8 cellular contexts compared by ENCODE assay signal in genomic region chr4:10015140-10015753, GRCh38. TPM values are rescaled to one million over a fixed set of nuclear protein-coding genes. Genes with fewer than 3 reads are reported as not detected.
DNase-seq lines count a peak whose midpoint lies in the region; ATAC-seq and TF ChIP-seq lines count a peak whose summit lies in the region.

No MANE protein-coding gene starts in this region.

- H3K9me3 ChIP-seq in neural progenitor cell (ENCODE audit: low read depth), result no peaks in the 10 kb centered on the region

- H3K4me3 ChIP-seq in HFF-Myc (replicated peaks; ENCODE audit: low read depth, low read length), result no peak overlapping the region
- no peak overlapping the region for H3K4me3 ChIP-seq in neural progenitor cell

- peak overlapping the region; percentile 60 for H3K27ac Mint-ChIP-seq in neural progenitor cell

- no peak overlapping the region for H3K4me3 Mint-ChIP-seq in neural progenitor cell

- no peaks in the 10 kb centered on the region for H4K20me1 ChIP-seq in neural progenitor cell (ENCODE audit: low read depth)

- DNase-seq in DMS 273 (lab: John Stamatoyannopoulos, UW; ENCODE audit: unreplicated experiment) (peak; percentile 67), DMS 273 treated with DMSO at 0.1 percent for 48 hours (lab: John Stamatoyannopoulos, UW) (no peak), HFF-Myc (ENCODE audit: extremely low read depth, low read depth) (no peak), NCI-H748 treated with DMSO at 0.1 percent for 48 hours (lab: John Stamatoyannopoulos, UW) (peak; percentile 39), dermis microvascular lymphatic vessel endothelial cell (ENCODE audit: low read depth in 2 of 2) (peak; percentile 64 to 72), neural progenitor cell (ENCODE audit: low spot score) (peak; percentile 72)

- H3K9ac ChIP-seq in neural progenitor cell, result no peak overlapping the region

- no peak overlapping the region for H3K27ac ChIP-seq in neural progenitor cell

- peaks cover 14% of the 10 kb centered on the region for H3K27me3 ChIP-seq in neural progenitor cell

- peak overlapping the region; percentile 83 for H2AFZ ChIP-seq in neural progenitor cell (replicated peaks)

- H3K79me2 ChIP-seq in neural progenitor cell (ENCODE audit: low read depth), result no peaks in the 10 kb centered on the region

- no peaks in the 10 kb centered on the region for H3K36me3 Mint-ChIP-seq in neural progenitor cell

- no peak for ATAC-seq in GM18909 (IDR thresholded peaks at IDR 0.05; ENCODE audit: poor library complexity, unreplicated experiment)
- no peak for ATAC-seq in GM18907 (IDR thresholded peaks at IDR 0.05; ENCODE audit: unreplicated experiment)

- H3K9me3 Mint-ChIP-seq in neural progenitor cell, result no peaks in the 10 kb centered on the region

- H3K36me3 ChIP-seq in neural progenitor cell, result no peaks in the 10 kb centered on the region

- peaks cover 16% of the 10 kb centered on the region for H3K27me3 Mint-ChIP-seq in neural progenitor cell (ENCODE audit: insufficient read depth, low read depth)

- H3K4me1 ChIP-seq in neural progenitor cell, result no peaks in the 10 kb centered on the region

- H3K4me1 Mint-ChIP-seq in neural progenitor cell, result peaks cover 10% of the 10 kb centered on the region

- no peak overlapping the region for H3K4me2 ChIP-seq in neural progenitor cell

- no peaks in the 10 kb centered on the region for H3F3A ChIP-seq in neural progenitor cell (ENCODE audit: low read depth)

- TF ChIP-seq CTCF in HFF-Myc (IDR thresholded peaks at IDR 0.05; ENCODE audit: low read depth, low read length, missing control alignments) (peak; percentile 59), neural progenitor cell (IDR thresholded peaks at IDR 0.05) (peak; percentile 76)

RNA-seq across cellular contexts. Expression of gene SLC2A9, which starts 6.0 kb away (rescaled TPM):
- 0.90 and 1.1 TPM in 2 replicates for total RNA-seq in dermis microvascular lymphatic vessel endothelial cell
- not detected in 2 replicates for total RNA-seq in neural progenitor cell (ENCODE audit: low replicate concordance)

Comparison
In these comparisons a context has a peak if more than half of its experiments do, and no peak if none do; other contexts are left out.
1. DNase-seq: peak in DMS 273 (single experiment), NCI-H748 treated with DMSO at 0.1 percent for 48 hours (single experiment), dermis microvascular lymphatic vessel endothelial cell (2 of 2) and neural progenitor cell (single experiment); none in DMS 273 treated with DMSO at 0.1 percent for 48 hours (single experiment) and HFF-Myc (single experiment).